2 cellular contexts compared by ENCODE assay signal in genomic region chr1:16183765-16184556, GRCh38.
A peak's percentile ranks its signal among the peaks of the same experiment; 100 is the strongest.
TF ChIP-seq lines count a peak whose summit lies in the region.

No MANE protein-coding gene starts in this region.

TF ChIP-seq in HCT116, 20 proteins besides CTCF, POLR2A, EP300 and RAD21:
- TF ChIP-seq EZH2phosphoT487 (IDR thresholded peaks at IDR 0.05; ENCODE audit: borderline replicate concordance) (no peak), ATF3 (IDR thresholded peaks at IDR 0.05) (no peak), ZFX (IDR thresholded peaks at IDR 0.05) (no peak), POLR2AphosphoS5 (IDR thresholded peaks at IDR 0.05; ENCODE audit: low read depth, low read length) (no peak), SP1 (IDR thresholded peaks at IDR 0.05; ENCODE audit: low read depth) (no peak), EZH2 (IDR thresholded peaks at IDR 0.05) (no peak), EGR1 (IDR thresholded peaks at IDR 0.05; ENCODE audit: low read depth) (no peak), TCF7L2 (IDR thresholded peaks at IDR 0.05; ENCODE audit: borderline replicate concordance, extremely low read depth, insufficient read depth, insufficient read length) (no peak), JUND (IDR thresholded peaks at IDR 0.05) (no peak), CBX3 (IDR thresholded peaks at IDR 0.05; ENCODE audit: low read depth) (no peak), CEBPB (IDR thresholded peaks at IDR 0.05; ENCODE audit: low read depth) (no peak), FOSL1 (IDR thresholded peaks at IDR 0.05; ENCODE audit: low read depth) (no peak), SIN3A (IDR thresholded peaks at IDR 0.05; ENCODE audit: low read depth) (no peak), ELF1 (IDR thresholded peaks at IDR 0.05; ENCODE audit: borderline replicate concordance, low read depth) (no peak), SRF (IDR thresholded peaks at IDR 0.05; ENCODE audit: low read depth) (no peak), ZBTB33 (IDR thresholded peaks at IDR 0.05; ENCODE audit: extremely low read depth, insufficient replicate concordance, low read length) (no peak), YY1 (IDR thresholded peaks at IDR 0.05; ENCODE audit: extremely low read depth, insufficient replicate concordance, low read depth, low read length) (no peak), MAX (IDR thresholded peaks at IDR 0.05) (no peak), ZNF274 (IDR thresholded peaks at IDR 0.05; ENCODE audit: low read depth, low read length) (no peak)
- TF ChIP-seq, protein P1, sequence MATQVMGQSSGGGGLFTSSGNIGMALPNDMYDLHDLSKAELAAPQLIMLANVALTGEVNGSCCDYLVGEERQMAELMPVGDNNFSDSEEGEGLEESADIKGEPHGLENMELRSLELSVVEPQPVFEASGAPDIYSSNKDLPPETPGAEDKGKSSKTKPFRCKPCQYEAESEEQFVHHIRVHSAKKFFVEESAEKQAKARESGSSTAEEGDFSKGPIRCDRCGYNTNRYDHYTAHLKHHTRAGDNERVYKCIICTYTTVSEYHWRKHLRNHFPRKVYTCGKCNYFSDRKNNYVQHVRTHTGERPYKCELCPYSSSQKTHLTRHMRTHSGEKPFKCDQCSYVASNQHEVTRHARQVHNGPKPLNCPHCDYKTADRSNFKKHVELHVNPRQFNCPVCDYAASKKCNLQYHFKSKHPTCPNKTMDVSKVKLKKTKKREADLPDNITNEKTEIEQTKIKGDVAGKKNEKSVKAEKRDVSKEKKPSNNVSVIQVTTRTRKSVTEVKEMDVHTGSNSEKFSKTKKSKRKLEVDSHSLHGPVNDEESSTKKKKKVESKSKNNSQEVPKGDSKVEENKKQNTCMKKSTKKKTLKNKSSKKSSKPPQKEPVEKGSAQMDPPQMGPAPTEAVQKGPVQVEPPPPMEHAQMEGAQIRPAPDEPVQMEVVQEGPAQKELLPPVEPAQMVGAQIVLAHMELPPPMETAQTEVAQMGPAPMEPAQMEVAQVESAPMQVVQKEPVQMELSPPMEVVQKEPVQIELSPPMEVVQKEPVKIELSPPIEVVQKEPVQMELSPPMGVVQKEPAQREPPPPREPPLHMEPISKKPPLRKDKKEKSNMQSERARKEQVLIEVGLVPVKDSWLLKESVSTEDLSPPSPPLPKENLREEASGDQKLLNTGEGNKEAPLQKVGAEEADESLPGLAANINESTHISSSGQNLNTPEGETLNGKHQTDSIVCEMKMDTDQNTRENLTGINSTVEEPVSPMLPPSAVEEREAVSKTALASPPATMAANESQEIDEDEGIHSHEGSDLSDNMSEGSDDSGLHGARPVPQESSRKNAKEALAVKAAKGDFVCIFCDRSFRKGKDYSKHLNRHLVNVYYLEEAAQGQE (IDR thresholded peaks at IDR 0.05; ENCODE audit: low read depth), result no peak
TF ChIP-seq in HCT116: peak in this region for 0.

TF ChIP-seq in K562, 482 proteins besides CTCF, POLR2A, EP300 and RAD21 (continues in another document):
- TF ChIP-seq HNRNPL (IDR thresholded peaks at IDR 0.05; ENCODE audit: low read depth, low read length) (no peak), LCOR (CRISPR knock-in tag; IDR thresholded peaks at IDR 0.05) (no peak), ZNF324 (CRISPR knock-in tag; IDR thresholded peaks at IDR 0.05) (no peak), ZFP91 (CRISPR knock-in tag; IDR thresholded peaks at IDR 0.05) (no peak), ZNF586 (CRISPR knock-in tag; conservative IDR thresholded peaks at IDR 0.05) (no peak), U2AF1 (optimal IDR thresholded peaks at IDR 0.05; ENCODE audit: low read depth, low read length) (no peak), NFXL1 (CRISPR knock-in tag; IDR thresholded peaks at IDR 0.05) (no peak), TAF15 (IDR thresholded peaks at IDR 0.05; ENCODE audit: low read depth, low read length) (no peak), RCOR1 (IDR thresholded peaks at IDR 0.05; ENCODE audit: borderline replicate concordance in 1 of 2, low read depth in 2 of 2, low read length in 2 of 2) (peak in 1 of 2 experiments; percentile 48; a peak in 2 of 4 replicates), ZNF217 (CRISPR knock-in tag; IDR thresholded peaks at IDR 0.05) (no peak), ILF3 (IDR thresholded peaks at IDR 0.05; ENCODE audit: borderline replicate concordance) (no peak), ZNF165 (CRISPR knock-in tag; IDR thresholded peaks at IDR 0.05; ENCODE audit: borderline replicate concordance) (no peak), TBL1XR1 (IDR thresholded peaks at IDR 0.05; ENCODE audit: low read length in 2 of 2) (no peak), HNRNPK (IDR thresholded peaks at IDR 0.05; ENCODE audit: low read depth, low read length, poor library complexity, severe bottlenecking) (no peak), ZNF175 (CRISPR knock-in tag; IDR thresholded peaks at IDR 0.05; ENCODE audit: low read depth) (no peak), CBX3 (IDR thresholded peaks at IDR 0.05; ENCODE audit: borderline replicate concordance in 1 of 2, low read length in 2 of 2) (no peak), XRCC3 (IDR thresholded peaks at IDR 0.05) (no peak), CREM (IDR thresholded peaks at IDR 0.05; ENCODE audit: low read depth) (no peak), CBX1 (IDR thresholded peaks at IDR 0.05; ENCODE audit: low read depth) (0 out of 2 replicates have a peak, but pooled peaks have one; percentile 67), FOXA3 (CRISPR knock-in tag; conservative IDR thresholded peaks at IDR 0.05 in 1 of 2, IDR thresholded peaks at IDR 0.05 in 1 of 2) (no peak), MAFK (IDR thresholded peaks at IDR 0.05; ENCODE audit: low read length) (0 out of 2 replicates have a peak, but pooled peaks have one; percentile 19), ZNF592 (IDR thresholded peaks at IDR 0.05) (no peak), GABPB1 (CRISPR knock-in tag; IDR thresholded peaks at IDR 0.05) (no peak), EHMT2 (IDR thresholded peaks at IDR 0.05) (no peak), STAT5A (IDR thresholded peaks at IDR 0.05; ENCODE audit: borderline replicate concordance, low read length) (no peak)
- TF ChIP-seq, protein P2, sequence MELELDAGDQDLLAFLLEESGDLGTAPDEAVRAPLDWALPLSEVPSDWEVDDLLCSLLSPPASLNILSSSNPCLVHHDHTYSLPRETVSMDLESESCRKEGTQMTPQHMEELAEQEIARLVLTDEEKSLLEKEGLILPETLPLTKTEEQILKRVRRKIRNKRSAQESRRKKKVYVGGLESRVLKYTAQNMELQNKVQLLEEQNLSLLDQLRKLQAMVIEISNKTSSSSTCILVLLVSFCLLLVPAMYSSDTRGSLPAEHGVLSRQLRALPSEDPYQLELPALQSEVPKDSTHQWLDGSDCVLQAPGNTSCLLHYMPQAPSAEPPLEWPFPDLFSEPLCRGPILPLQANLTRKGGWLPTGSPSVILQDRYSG (tag; conservative IDR thresholded peaks at IDR 0.05; ENCODE audit: low read depth), result no peak
- TF ChIP-seq, protein P3, sequence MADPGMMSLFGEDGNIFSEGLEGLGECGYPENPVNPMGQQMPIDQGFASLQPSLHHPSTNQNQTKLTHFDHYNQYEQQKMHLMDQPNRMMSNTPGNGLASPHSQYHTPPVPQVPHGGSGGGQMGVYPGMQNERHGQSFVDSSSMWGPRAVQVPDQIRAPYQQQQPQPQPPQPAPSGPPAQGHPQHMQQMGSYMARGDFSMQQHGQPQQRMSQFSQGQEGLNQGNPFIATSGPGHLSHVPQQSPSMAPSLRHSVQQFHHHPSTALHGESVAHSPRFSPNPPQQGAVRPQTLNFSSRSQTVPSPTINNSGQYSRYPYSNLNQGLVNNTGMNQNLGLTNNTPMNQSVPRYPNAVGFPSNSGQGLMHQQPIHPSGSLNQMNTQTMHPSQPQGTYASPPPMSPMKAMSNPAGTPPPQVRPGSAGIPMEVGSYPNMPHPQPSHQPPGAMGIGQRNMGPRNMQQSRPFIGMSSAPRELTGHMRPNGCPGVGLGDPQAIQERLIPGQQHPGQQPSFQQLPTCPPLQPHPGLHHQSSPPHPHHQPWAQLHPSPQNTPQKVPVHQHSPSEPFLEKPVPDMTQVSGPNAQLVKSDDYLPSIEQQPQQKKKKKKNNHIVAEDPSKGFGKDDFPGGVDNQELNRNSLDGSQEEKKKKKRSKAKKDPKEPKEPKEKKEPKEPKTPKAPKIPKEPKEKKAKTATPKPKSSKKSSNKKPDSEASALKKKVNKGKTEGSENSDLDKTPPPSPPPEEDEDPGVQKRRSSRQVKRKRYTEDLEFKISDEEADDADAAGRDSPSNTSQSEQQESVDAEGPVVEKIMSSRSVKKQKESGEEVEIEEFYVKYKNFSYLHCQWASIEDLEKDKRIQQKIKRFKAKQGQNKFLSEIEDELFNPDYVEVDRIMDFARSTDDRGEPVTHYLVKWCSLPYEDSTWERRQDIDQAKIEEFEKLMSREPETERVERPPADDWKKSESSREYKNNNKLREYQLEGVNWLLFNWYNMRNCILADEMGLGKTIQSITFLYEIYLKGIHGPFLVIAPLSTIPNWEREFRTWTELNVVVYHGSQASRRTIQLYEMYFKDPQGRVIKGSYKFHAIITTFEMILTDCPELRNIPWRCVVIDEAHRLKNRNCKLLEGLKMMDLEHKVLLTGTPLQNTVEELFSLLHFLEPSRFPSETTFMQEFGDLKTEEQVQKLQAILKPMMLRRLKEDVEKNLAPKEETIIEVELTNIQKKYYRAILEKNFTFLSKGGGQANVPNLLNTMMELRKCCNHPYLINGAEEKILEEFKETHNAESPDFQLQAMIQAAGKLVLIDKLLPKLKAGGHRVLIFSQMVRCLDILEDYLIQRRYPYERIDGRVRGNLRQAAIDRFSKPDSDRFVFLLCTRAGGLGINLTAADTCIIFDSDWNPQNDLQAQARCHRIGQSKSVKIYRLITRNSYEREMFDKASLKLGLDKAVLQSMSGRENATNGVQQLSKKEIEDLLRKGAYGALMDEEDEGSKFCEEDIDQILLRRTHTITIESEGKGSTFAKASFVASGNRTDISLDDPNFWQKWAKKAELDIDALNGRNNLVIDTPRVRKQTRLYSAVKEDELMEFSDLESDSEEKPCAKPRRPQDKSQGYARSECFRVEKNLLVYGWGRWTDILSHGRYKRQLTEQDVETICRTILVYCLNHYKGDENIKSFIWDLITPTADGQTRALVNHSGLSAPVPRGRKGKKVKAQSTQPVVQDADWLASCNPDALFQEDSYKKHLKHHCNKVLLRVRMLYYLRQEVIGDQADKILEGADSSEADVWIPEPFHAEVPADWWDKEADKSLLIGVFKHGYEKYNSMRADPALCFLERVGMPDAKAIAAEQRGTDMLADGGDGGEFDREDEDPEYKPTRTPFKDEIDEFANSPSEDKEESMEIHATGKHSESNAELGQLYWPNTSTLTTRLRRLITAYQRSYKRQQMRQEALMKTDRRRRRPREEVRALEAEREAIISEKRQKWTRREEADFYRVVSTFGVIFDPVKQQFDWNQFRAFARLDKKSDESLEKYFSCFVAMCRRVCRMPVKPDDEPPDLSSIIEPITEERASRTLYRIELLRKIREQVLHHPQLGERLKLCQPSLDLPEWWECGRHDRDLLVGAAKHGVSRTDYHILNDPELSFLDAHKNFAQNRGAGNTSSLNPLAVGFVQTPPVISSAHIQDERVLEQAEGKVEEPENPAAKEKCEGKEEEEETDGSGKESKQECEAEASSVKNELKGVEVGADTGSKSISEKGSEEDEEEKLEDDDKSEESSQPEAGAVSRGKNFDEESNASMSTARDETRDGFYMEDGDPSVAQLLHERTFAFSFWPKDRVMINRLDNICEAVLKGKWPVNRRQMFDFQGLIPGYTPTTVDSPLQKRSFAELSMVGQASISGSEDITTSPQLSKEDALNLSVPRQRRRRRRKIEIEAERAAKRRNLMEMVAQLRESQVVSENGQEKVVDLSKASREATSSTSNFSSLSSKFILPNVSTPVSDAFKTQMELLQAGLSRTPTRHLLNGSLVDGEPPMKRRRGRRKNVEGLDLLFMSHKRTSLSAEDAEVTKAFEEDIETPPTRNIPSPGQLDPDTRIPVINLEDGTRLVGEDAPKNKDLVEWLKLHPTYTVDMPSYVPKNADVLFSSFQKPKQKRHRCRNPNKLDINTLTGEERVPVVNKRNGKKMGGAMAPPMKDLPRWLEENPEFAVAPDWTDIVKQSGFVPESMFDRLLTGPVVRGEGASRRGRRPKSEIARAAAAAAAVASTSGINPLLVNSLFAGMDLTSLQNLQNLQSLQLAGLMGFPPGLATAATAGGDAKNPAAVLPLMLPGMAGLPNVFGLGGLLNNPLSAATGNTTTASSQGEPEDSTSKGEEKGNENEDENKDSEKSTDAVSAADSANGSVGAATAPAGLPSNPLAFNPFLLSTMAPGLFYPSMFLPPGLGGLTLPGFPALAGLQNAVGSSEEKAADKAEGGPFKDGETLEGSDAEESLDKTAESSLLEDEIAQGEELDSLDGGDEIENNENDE (IDR thresholded peaks at IDR 0.05; ENCODE audit: low read depth, low read length), result no peak
